14 cellular contexts compared by ENCODE assay signal in the genomic region with DNA sequence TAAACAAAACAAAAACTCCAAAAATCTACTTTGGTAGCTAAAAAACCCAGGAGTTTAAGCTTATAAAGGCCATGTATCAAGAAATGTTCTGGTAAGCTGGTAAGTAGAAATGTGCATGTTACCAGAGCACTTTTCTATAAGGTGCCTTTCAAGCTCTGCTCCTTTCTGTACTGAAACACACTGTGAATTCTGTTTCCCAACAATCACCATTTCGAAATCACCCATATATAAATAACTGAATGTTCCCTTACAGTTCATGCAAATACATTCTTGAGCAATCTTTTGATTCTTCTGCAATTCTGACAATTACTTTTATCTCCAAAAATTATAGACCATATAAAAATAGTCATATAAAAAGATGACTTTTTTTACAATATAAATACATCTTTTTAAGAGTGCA.
"Had no signal": no experiment of that assay in that cellular context is flagged by ENCODE, and none has a peak within 500 bp of the region (broad histone marks: within the 10 kb centered on the region; RNA-seq: fewer than 3 reads in every experiment).

No MANE protein-coding gene starts in this region.

- H3K9me3 ChIP-seq: heart left ventricle, thyroid gland had no signal

- H3K36me3 ChIP-seq: cardiac muscle cell, heart left ventricle, thyroid gland had no signal

- H3K27ac ChIP-seq: cardiac muscle cell, heart left ventricle, parathyroid adenoma, thyroid gland had no signal

- H3K27me3 Mint-ChIP-seq: activated CD4-positive, alpha-beta memory T cell treated with anti-CD3 and anti-CD28 coated beads, Interleukin-2, amount 10 ng/mL, durations not matched to agents 7 days and 5 days; activated naive CD4-positive, alpha-beta T cell treated with anti-CD3 and anti-CD28 coated beads, Interleukin-2, amount 10 ng/mL, durations not matched to agents 7 days and 5 days; activated T-cell treated with anti-CD3 and anti-CD28 coated beads, Interleukin-2, amount 50 U/mL, for 24 hours; stimulated activated memory B cell treated with anti-CD40 and anti-IgM and Interleukin-4, amounts not matched to agents 10 μg/mL and 1 μg/mL and 100 μg/mL, for 72 hours had no signal

- H3K4me3 ChIP-seq: cardiac muscle cell, heart left ventricle, lung, thyroid gland had no signal

- H3K27ac Mint-ChIP-seq: activated CD4-positive, alpha-beta memory T cell treated with anti-CD3 and anti-CD28 coated beads, Interleukin-2, amount 10 ng/mL, durations not matched to agents 7 days and 5 days; activated naive CD4-positive, alpha-beta T cell treated with anti-CD3 and anti-CD28 coated beads, Interleukin-2, amount 10 ng/mL, durations not matched to agents 7 days and 5 days; activated T-cell treated with anti-CD3 and anti-CD28 coated beads, Interleukin-2, amount 50 U/mL, for 24 hours; stimulated activated memory B cell treated with anti-CD40 and anti-IgM and Interleukin-4, amounts not matched to agents 10 μg/mL and 1 μg/mL and 100 μg/mL, for 72 hours; WTC11 had no signal

- DNase-seq: activated CD4-positive, alpha-beta memory T cell treated with anti-CD3 and anti-CD28 coated beads, Interleukin-2, amount 10 ng/mL, durations not matched to agents 7 days and 5 days; activated CD4-positive, alpha-beta T cell treated with anti-CD3 and anti-CD28 coated beads for 4 hours; activated naive CD4-positive, alpha-beta T cell treated with anti-CD3 and anti-CD28 coated beads, Interleukin-2, amount 10 ng/mL, durations not matched to agents 7 days and 5 days; activated T-cell treated with anti-CD3 and anti-CD28 coated beads, Interleukin-2, amount 50 U/mL, for 24 hours; heart left ventricle; left colon; stimulated activated CD4-positive, alpha-beta T cell treated with anti-CD3 and anti-CD28 coated beads, Interleukin-2, amount 100 ng/mL, for 48 hours; T-helper 2 cell; thyroid gland had no signal

- H3K36me3 Mint-ChIP-seq: activated naive CD4-positive, alpha-beta T cell treated with anti-CD3 and anti-CD28 coated beads, Interleukin-2, amount 10 ng/mL, durations not matched to agents 7 days and 5 days; stimulated activated memory B cell treated with anti-CD40 and anti-IgM and Interleukin-4, amounts not matched to agents 10 μg/mL and 1 μg/mL and 100 μg/mL, for 72 hours had no signal

- H3K9ac ChIP-seq: parathyroid adenoma had no signal

- H3K79me2 ChIP-seq: parathyroid adenoma had no signal

- H3K27me3 ChIP-seq: cardiac muscle cell, heart left ventricle, thyroid gland had no signal

- H2AFZ ChIP-seq: parathyroid adenoma had no signal

- H3K4me1 ChIP-seq: heart left ventricle, parathyroid adenoma, thyroid gland had no signal

- H3K4me1 Mint-ChIP-seq: activated CD4-positive, alpha-beta memory T cell treated with anti-CD3 and anti-CD28 coated beads, Interleukin-2, amount 10 ng/mL, durations not matched to agents 7 days and 5 days; activated naive CD4-positive, alpha-beta T cell treated with anti-CD3 and anti-CD28 coated beads, Interleukin-2, amount 10 ng/mL, durations not matched to agents 7 days and 5 days; stimulated activated memory B cell treated with anti-CD40 and anti-IgM and Interleukin-4, amounts not matched to agents 10 μg/mL and 1 μg/mL and 100 μg/mL, for 72 hours had no signal

- ATAC-seq: heart left ventricle; left colon; stimulated activated memory B cell treated with anti-CD40 and anti-IgM and Interleukin-4, amounts not matched to agents 10 μg/mL and 1 μg/mL and 100 μg/mL, for 72 hours; WTC11 had no signal

- H3K4me3 Mint-ChIP-seq: activated CD4-positive, alpha-beta memory T cell treated with anti-CD3 and anti-CD28 coated beads, Interleukin-2, amount 10 ng/mL, durations not matched to agents 7 days and 5 days; activated naive CD4-positive, alpha-beta T cell treated with anti-CD3 and anti-CD28 coated beads, Interleukin-2, amount 10 ng/mL, durations not matched to agents 7 days and 5 days; activated T-cell treated with anti-CD3 and anti-CD28 coated beads, Interleukin-2, amount 50 U/mL, for 24 hours; stimulated activated memory B cell treated with anti-CD40 and anti-IgM and Interleukin-4, amounts not matched to agents 10 μg/mL and 1 μg/mL and 100 μg/mL, for 72 hours; WTC11 had no signal
